In genomic region chr3:150783920-150784746, GRCh38 we compare ENCODE assay signal across 11 cellular contexts. TPM values are rescaled to one million over a fixed set of nuclear protein-coding genes. Genes with fewer than 3 reads are reported as not detected.
DNase-seq lines count a peak whose midpoint lies in the region; ATAC-seq, FAIRE-seq and TF ChIP-seq lines count a peak whose summit lies in the region.
"Had no signal": no experiment of that assay in that cellular context is flagged by ENCODE, and none has a peak within 500 bp of the region (broad histone marks: within the 10 kb centered on the region; RNA-seq: fewer than 3 reads in every experiment).

No MANE protein-coding gene starts in this region.

- H3K27me3 Mint-ChIP-seq in activated CD4-positive, alpha-beta memory T cell treated with anti-CD3 and anti-CD28 coated beads for 36 hours, result no peaks in the 10 kb centered on the region

- no peak for TF ChIP-seq CTCF in heart right ventricle (IDR thresholded peaks at IDR 0.05)

- CTCF ChIA-PET in activated CD4-positive, alpha-beta memory T cell treated with anti-CD3 and anti-CD28 coated beads for 36 hours (lab: Charles Lee), result interaction anchor here (0.5 to 5.9 kb wide), 9 partner anchors 21 to 1718 kb away, joined by 3 to 111 read pairs (median 4); partner anchors contain the start of genes ERICH6 and SIAH2

- H3K36me3 ChIP-seq in heart right ventricle, result no peaks in the 10 kb centered on the region

- POLR2A ChIA-PET in activated CD4-positive, alpha-beta memory T cell treated with anti-CD3 and anti-CD28 coated beads for 36 hours (lab: Charles Lee), result interaction anchor here (1.3 to 6.5 kb wide), 5 partner anchors 21 to 422 kb away, joined by 3 to 152 read pairs (median 7); partner anchors contain the start of genes ERICH6 and SIAH2

- H3K27ac ChIP-seq in heart right ventricle, result no peak overlapping the region
- H3K27ac ChIP-seq: C4-2B, skin epidermis had no signal

- DNase-seq in GM12891 (ENCODE audit: insufficient read length, low spot score), result no peak
- peak; percentile 36 for DNase-seq in activated CD4-positive, alpha-beta memory T cell treated with anti-CD3 and anti-CD28 coated beads for 36 hours
- DNase-seq in DMS153 treated with DMSO at 0.1 percent for 48 hours (lab: John Stamatoyannopoulos, UW; ENCODE audit: unreplicated experiment), result no peak
- DNase-seq in CD1c-positive myeloid dendritic cell (ENCODE audit: extremely low spot score), result no peak
- DNase-seq in heart right ventricle, result no peak
- DNase-seq in NCI-H2029 treated with DMSO at 0.1 percent for 48 hours (lab: John Stamatoyannopoulos, UW), result no peak
- DNase-seq: NCI-H82 had no signal

- no peaks in the 10 kb centered on the region for H3K9me3 ChIP-seq in heart right ventricle

- TF ChIP-seq POLR2A in GM12891 (IDR thresholded peaks at IDR 0.05; ENCODE audit: low read depth, low read length), result no peak

- intact Hi-C loops in activated CD4-positive, alpha-beta memory T cell treated with anti-CD3 and anti-CD28 coated beads for 36 hours (cut with micrococcal nuclease), result loop anchor here (1.0 to 5.0 kb wide), 9 partner anchors 18 to 498 kb away; partner anchors contain the start of genes EIF2A and SERP1
- intact Hi-C loops in heart right ventricle (cut with DNase I), result loop anchor here in 4 of 10 donors (10.0 kb wide), 3 partner anchors 59 to 361 kb away; no protein-coding TSS in a partner anchor

- H3K27ac Mint-ChIP-seq in activated CD4-positive, alpha-beta memory T cell treated with anti-CD3 and anti-CD28 coated beads for 36 hours, result peak overlapping the region; percentile 81

- peaks cover 0 to 7% (median 0%) of the 10 kb centered on the region in 9 donors for H3K4me1 ChIP-seq in heart right ventricle

- 89 to 92% methylated on average over 5 of the region's 5 CpGs for WGBS in heart right ventricle, 2 donors

- peak overlapping the region; percentile 17 for H3K4me3 Mint-ChIP-seq in activated CD4-positive, alpha-beta memory T cell treated with anti-CD3 and anti-CD28 coated beads for 36 hours

- no peaks in the 10 kb centered on the region for H3K36me3 Mint-ChIP-seq in activated CD4-positive, alpha-beta memory T cell treated with anti-CD3 and anti-CD28 coated beads for 36 hours

- ATAC-seq in GM18907 (IDR thresholded peaks at IDR 0.05; ENCODE audit: unreplicated experiment) (peak; percentile 65), HG02840 (IDR thresholded peaks at IDR 0.05; ENCODE audit: low FRiP score, unreplicated experiment) (peak; percentile 69), heart right ventricle (no peak)

- H3K4me1 Mint-ChIP-seq in activated CD4-positive, alpha-beta memory T cell treated with anti-CD3 and anti-CD28 coated beads for 36 hours (ENCODE audit: low read depth), result peaks cover 54% of the 10 kb centered on the region

- FAIRE-seq in GM12891 (lab: Jason Lieb, UNC), result peak; percentile 90

- H3K9me3 Mint-ChIP-seq in activated CD4-positive, alpha-beta memory T cell treated with anti-CD3 and anti-CD28 coated beads for 36 hours, result no peaks in the 10 kb centered on the region

- peaks cover 0 to 14% (median 0%) of the 10 kb centered on the region in 7 donors for H3K27me3 ChIP-seq in heart right ventricle

- no peak overlapping the region for H3K4me3 ChIP-seq in heart right ventricle
- H3K4me3 ChIP-seq: skin epidermis had no signal

TF ChIP-seq in GM12891, 5 proteins besides CTCF, POLR2A, EP300 and RAD21:
- TF ChIP-seq TAF1 (IDR thresholded peaks at IDR 0.05; ENCODE audit: low read depth, low read length) (no peak), POU2F2 (IDR thresholded peaks at IDR 0.05; ENCODE audit: low read depth, low read length) (no peak; the same call in 1 of the 2 replicates), SPI1 (IDR thresholded peaks at IDR 0.05; ENCODE audit: low read depth, low read length) (no peak), PAX5 (IDR thresholded peaks at IDR 0.05; ENCODE audit: insufficient read depth, low read length, severe bottlenecking) (no peak), POLR2AphosphoS5 (IDR thresholded peaks at IDR 0.05; ENCODE audit: low read depth, low read length) (no peak)
TF ChIP-seq in GM12891: peak in this region for 0.

RNA-seq across cellular contexts. Expression of gene SIAH2, which starts 21.2 kb away (rescaled TPM):
- 7.3 TPM for polyA plus RNA-seq in GM12891 (2012; ENCODE audit: low read depth, missing spikeins)
- total RNA-seq in activated CD4-positive, alpha-beta memory T cell treated with anti-CD3 and anti-CD28 coated beads for 36 hours, result 10 to 100 TPM; 74.0 to 74.9 TPM
- total RNA-seq in heart right ventricle, result 10 to 100 TPM; 11.5 to 30.7 (median 20.8) TPM
- 10 to 100 TPM in 1 of 2 donors, 1 to 10 TPM in 1; 6.1 to 16.0 TPM for polyA plus RNA-seq in heart right ventricle

Comparison
In these comparisons a context has a peak if more than half of its experiments do, and no peak if none do; other contexts are left out.
1. ATAC-seq: peak in GM18907 (single experiment) and HG02840 (single experiment); none in heart right ventricle (0 of 8).